ENCODE assay signal across 8 cellular contexts in genomic region chr2:105399207-105399861, GRCh38. TPM values are rescaled to one million over a fixed set of nuclear protein-coding genes. Genes with fewer than 3 reads are reported as not detected.
A peak's percentile ranks its signal among the peaks of the same experiment; 100 is the strongest.
DNase-seq lines count a peak whose midpoint lies in the region; ATAC-seq and TF ChIP-seq lines count a peak whose summit lies in the region.

No MANE protein-coding gene starts in this region.

- H3K36me3 Mint-ChIP-seq in activated naive CD4-positive, alpha-beta T cell treated with anti-CD3 and anti-CD28 coated beads, Interleukin-2, amount 50 U/mL, for 24 hours = no peaks in the 10 kb centered on the region

- CTCF ChIA-PET in mammary epithelial cell (lab: Charles Lee; ENCODE audit: low non-redundant PET) = no interaction called here

- peak overlapping the region in 2 of 3 experiments; percentile 42 to 96 for H3K4me3 ChIP-seq in mammary epithelial cell (replicated peaks in 1 of 3; ENCODE audit: insufficient read depth in 1 of 3, low read depth in 2 of 3, low read length in 3 of 3)
- H3K4me3 ChIP-seq in lower lobe of right lung = peak overlapping the region; percentile 57
- H3K4me3 ChIP-seq in upper lobe of right lung = peak overlapping the region; percentile 56

- ATAC-seq in lower lobe of right lung (no peak), upper lobe of right lung (no peak), HG02610 (IDR thresholded peaks at IDR 0.05; ENCODE audit: unreplicated experiment) (no peak)

- no peaks in the 10 kb centered on the region for H3K9me3 Mint-ChIP-seq in activated naive CD4-positive, alpha-beta T cell treated with anti-CD3 and anti-CD28 coated beads, Interleukin-2, amount 50 U/mL, for 24 hours

- no peak overlapping the region for H3K27ac Mint-ChIP-seq in activated naive CD4-positive, alpha-beta T cell treated with anti-CD3 and anti-CD28 coated beads, Interleukin-2, amount 50 U/mL, for 24 hours

- peak overlapping the region; percentile 83 for H2AFZ ChIP-seq in mammary epithelial cell (ENCODE audit: low read depth, low read length)

- H3K9me3 ChIP-seq in mammary epithelial cell (replicated peaks; ENCODE audit: insufficient read depth, low read length) (no peaks in the 10 kb centered on the region), lower lobe of right lung (no peaks in the 10 kb centered on the region), upper lobe of right lung (no peaks in the 10 kb centered on the region)

- H3K27me3 ChIP-seq in mammary epithelial cell (ENCODE audit: insufficient read depth, low read length) = no peaks in the 10 kb centered on the region
- H3K27me3 ChIP-seq in lower lobe of right lung (ENCODE audit: low read depth) = peaks cover 30% of the 10 kb centered on the region
- H3K27me3 ChIP-seq in upper lobe of right lung = peaks cover 14% of the 10 kb centered on the region

- intact Hi-C loops in mammary epithelial cell (cut with micrococcal nuclease) = no loop called here
- intact Hi-C loops in lower lobe of right lung (cut with DNase I) = no loop called here
- intact Hi-C loops in upper lobe of right lung (cut with DNase I) = no loop called here

- H4K20me1 ChIP-seq in mammary epithelial cell (ENCODE audit: insufficient read depth, low read length) = no peaks in the 10 kb centered on the region

- in situ Hi-C loops in mammary epithelial cell (cut with MboI; ENCODE audit: low sequenced_read_pairs in 2 of 2) = no loop called here

- no TSS peak for BruUV-seq in mammary epithelial cell (replicated peaks; lab: Mats Ljungman, UMichigan)

- H3K9ac ChIP-seq in mammary epithelial cell (ENCODE audit: insufficient read depth, low read length) = peak overlapping the region; percentile 99

- DNase-seq in activated naive CD4-positive, alpha-beta T cell (lab: John Stamatoyannopoulos, UW) = no peak
- DNase-seq in mammary epithelial cell = no peak
- no peak for DNase-seq in lower lobe of right lung
- DNase-seq in upper lobe of right lung = no peak
- DNase-seq in HUDEP-2 (lab: John Stamatoyannopoulos, UW; ENCODE audit: unreplicated experiment in 76 of 76) = no peak
- no peak for DNase-seq in erythroblast (lab: John Stamatoyannopoulos, UW)

- H3K79me2 ChIP-seq in mammary epithelial cell (ENCODE audit: insufficient read depth, low read length) = peaks cover 42% of the 10 kb centered on the region

- H3K4me1 Mint-ChIP-seq in activated naive CD4-positive, alpha-beta T cell treated with anti-CD3 and anti-CD28 coated beads, Interleukin-2, amount 50 U/mL, for 24 hours = peaks cover 24% of the 10 kb centered on the region

- H3K27ac ChIP-seq in mammary epithelial cell (ENCODE audit: insufficient read depth, low read depth, low read length) (peak overlapping the region; percentile 92), lower lobe of right lung (peak overlapping the region; percentile 69), upper lobe of right lung (peak overlapping the region; percentile 71)

- H3K4me3 Mint-ChIP-seq in activated naive CD4-positive, alpha-beta T cell treated with anti-CD3 and anti-CD28 coated beads, Interleukin-2, amount 50 U/mL, for 24 hours = peak overlapping the region; percentile 26

- H3K4me2 ChIP-seq in mammary epithelial cell (ENCODE audit: insufficient read depth, low read depth, low read length) = peak overlapping the region; percentile 80

- TF ChIP-seq POLR2A in erythroblast (IDR thresholded peaks at IDR 0.05; ENCODE audit: low read length) = no peak

- peaks cover 43% of the 10 kb centered on the region for H3K4me1 ChIP-seq in mammary epithelial cell (ENCODE audit: insufficient read depth, low read length)
- H3K4me1 ChIP-seq in lower lobe of right lung = peaks cover 4% of the 10 kb centered on the region
- peaks cover 5% of the 10 kb centered on the region for H3K4me1 ChIP-seq in upper lobe of right lung

- dilution Hi-C loops in mammary epithelial cell (cut with HindIII; ENCODE audit: low sequenced_read_pairs) = no loop called here

- TF ChIP-seq CTCF in mammary epithelial cell (conservative IDR thresholded peaks at IDR 0.05 in 1 of 2, IDR thresholded peaks at IDR 0.05 in 1 of 2; ENCODE audit: extremely low read depth in 1 of 2, insufficient read depth in 1 of 2, low read depth in 1 of 2, low read length in 2 of 2) (no peak), lower lobe of right lung (IDR thresholded peaks at IDR 0.05) (peak; percentile 13), upper lobe of right lung (IDR thresholded peaks at IDR 0.05) (no peak)

- H3K36me3 ChIP-seq in mammary epithelial cell (ENCODE audit: insufficient read depth, low read length) (peaks cover 4% of the 10 kb centered on the region), lower lobe of right lung (no peaks in the 10 kb centered on the region), upper lobe of right lung (no peaks in the 10 kb centered on the region)

- 60% methylated on average over 14 of the region's 38 CpGs for WGBS in mammary epithelial cell (ENCODE audit: low coverage, missing lambda C conversion rate)

- peaks cover 13% of the 10 kb centered on the region for H3K27me3 Mint-ChIP-seq in activated naive CD4-positive, alpha-beta T cell treated with anti-CD3 and anti-CD28 coated beads, Interleukin-2, amount 50 U/mL, for 24 hours

RNA-seq across cellular contexts. Expression of gene FHL2, which starts 0.5 kb away (rescaled TPM):
- total RNA-seq in mammary epithelial cell (100 to 1,000 TPM; 158 to 363 TPM), lower lobe of right lung (5.5 TPM), upper lobe of right lung (13.8 TPM)
- 280 TPM for polyA plus RNA-seq in mammary epithelial cell
- polyA minus RNA-seq in mammary epithelial cell = 170 TPM

Comparison
In these comparisons a context has a peak if more than half of its experiments do, and no peak if none do; other contexts are left out.
1. RNA of gene FHL2, which starts 0.5 kb away (total RNA-seq): 158 to 363 TPM in mammary epithelial cell; 13.8 TPM in upper lobe of right lung (single experiment) and 5.5 TPM in lower lobe of right lung (single experiment); every median in the first group is over 10 times any median in the second.
2. Peak in every context shown above with its lines, with median percentiles within 50 percentile points of each other: H3K27ac ChIP-seq and H3K4me3 ChIP-seq.